In the genomic region with DNA sequence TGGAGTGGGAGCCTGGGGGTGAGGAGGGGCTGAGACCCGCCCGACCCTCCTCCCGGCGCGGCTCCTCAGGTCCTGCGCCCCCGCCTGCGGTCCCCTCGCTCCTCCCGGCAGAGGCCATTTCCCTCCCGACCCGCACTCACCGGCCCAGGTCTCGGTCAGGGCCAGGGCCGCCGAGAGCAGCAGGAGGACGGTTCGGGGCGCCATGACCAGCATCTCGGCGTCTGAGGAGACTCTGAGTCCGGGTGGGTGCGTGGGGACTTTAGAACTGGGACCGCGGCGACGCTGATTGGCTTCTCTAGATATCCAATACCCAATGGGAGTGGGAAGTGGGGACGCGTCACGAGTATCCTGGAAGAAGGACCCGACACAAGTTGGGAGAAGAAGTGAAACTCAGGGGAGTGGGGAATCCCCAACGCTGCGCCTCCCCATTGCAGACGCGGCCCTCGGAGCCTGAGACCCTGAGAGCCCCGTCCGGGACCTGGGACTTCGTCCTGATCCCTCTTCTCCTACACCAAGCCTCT, we compare ENCODE assay signal across 8 cellular contexts. TPM values are rescaled to one million over a fixed set of nuclear protein-coding genes. Genes with fewer than 3 reads are reported as not detected.
DNase-seq lines count a peak whose midpoint lies in the region; ATAC-seq, FAIRE-seq and TF ChIP-seq lines count a peak whose summit lies in the region.

HLA-B (minus strand) TSS at position 234 of the 521 bp plus-strand sequence; CDS start at position 213, 21 bp downstream.

- peaks cover 57% of the 10 kb centered on the region for H3K36me3 Mint-ChIP-seq in activated CD8-positive, alpha-beta T cell treated with anti-CD3 and anti-CD28 coated beads, Interleukin-2, amount 10 ng/mL, durations not matched to agents 7 days and 5 days (ENCODE audit: low read depth)

- intact Hi-C loops in lower lobe of right lung (cut with DNase I): loop anchor here (10.0 kb wide), 1 partner anchor 82 kb away; the partner anchor contains the start of gene HLA-C

- TF ChIP-seq POLR2A in A549 (IDR thresholded peaks at IDR 0.05; ENCODE audit: low read length): no peak

- FAIRE-seq in A549 (lab: Jason Lieb, UNC): no peak

- no peaks in the 10 kb centered on the region for H3K9me3 ChIP-seq in A549
- H3K9me3 ChIP-seq in lower lobe of right lung: no peaks in the 10 kb centered on the region

- H3K36me3 ChIP-seq in lower lobe of right lung: peaks cover 25% of the 10 kb centered on the region

- TF ChIP-seq RAD21 in A549 (conservative IDR thresholded peaks at IDR 0.05 in 1 of 2, IDR thresholded peaks at IDR 0.05 in 1 of 2): no peak

- H3K27me3 Mint-ChIP-seq in activated CD8-positive, alpha-beta T cell treated with anti-CD3 and anti-CD28 coated beads, Interleukin-2, amount 10 ng/mL, durations not matched to agents 7 days and 5 days (ENCODE audit: low read depth): peaks cover 10% of the 10 kb centered on the region

- peak within 1 kb of the TSS; percentile 92 for H3K4me3 Mint-ChIP-seq in activated CD8-positive, alpha-beta T cell treated with anti-CD3 and anti-CD28 coated beads, Interleukin-2, amount 10 ng/mL, durations not matched to agents 7 days and 5 days

- H3K4me1 Mint-ChIP-seq in activated CD8-positive, alpha-beta T cell treated with anti-CD3 and anti-CD28 coated beads, Interleukin-2, amount 10 ng/mL, durations not matched to agents 7 days and 5 days (ENCODE audit: low read depth): peaks cover 57% of the 10 kb centered on the region

- ATAC-seq in A549 (peak; percentile 60 to 94; a peak in 5 of 6 replicates), GM18511 (IDR thresholded peaks at IDR 0.05; ENCODE audit: unreplicated experiment) (peak; percentile 84), HG03039 (IDR thresholded peaks at IDR 0.05; ENCODE audit: unreplicated experiment) (peak; percentile 76), lower lobe of right lung (peak; percentile 96)
- ATAC-seq in activated CD8-positive, alpha-beta T cell treated with anti-CD3 and anti-CD28 coated beads, Interleukin-2, amount 10 ng/mL, durations not matched to agents 7 days and 5 days: peak; percentile 77

- DNase-seq in A549 (ENCODE audit: low read depth in 1 of 2, low spot score in 1 of 2) (peak; percentile 10 to 33), NCI-H526 (lab: John Stamatoyannopoulos, UW) (peak; percentile 89 to 96), lower lobe of right lung (peak; percentile 81)
- DNase-seq in activated CD8-positive, alpha-beta T cell treated with anti-CD3 and anti-CD28 coated beads, Interleukin-2, amount 10 ng/mL, durations not matched to agents 7 days and 5 days: peak; percentile 89
- DNase-seq in effector CD8-positive, alpha-beta T cell (lab: John Stamatoyannopoulos, UW): peak; percentile 90
- peak; percentile 58 to 79 for DNase-seq in stimulated activated CD4-positive, alpha-beta T cell treated with anti-CD3 and anti-CD28 coated beads, Interleukin-4, amount 100 ng/mL, for 48 hours (ENCODE audit: low read depth in 2 of 2)

- CTCF ChIA-PET in A549 (lab: Yijun Ruan, JAX): no interaction called here
- CTCF ChIA-PET in activated CD8-positive, alpha-beta T cell treated with anti-CD3 and anti-CD28 coated beads, Interleukin-2, amount 10 ng/mL, durations not matched to agents 7 days and 5 days (lab: Charles Lee): interaction anchor here (1.8 to 2.1 kb wide), 2 partner anchors 10 to 160 kb away, joined by 4 to 17 read pairs; no protein-coding TSS in a partner anchor

- H3K4me1 ChIP-seq in A549: no peaks in the 10 kb centered on the region
- peaks cover 15% of the 10 kb centered on the region for H3K4me1 ChIP-seq in lower lobe of right lung

- peak within 1 kb of the TSS; percentile 67 for H3K4me2 ChIP-seq in A549

- H3K27ac ChIP-seq in A549 (peak within 1 kb of the TSS in 1 of 2 experiments; percentile 70; a peak in 3 of 6 replicates), lower lobe of right lung (peak within 1 kb of the TSS; percentile 84)

- TF ChIP-seq EP300 in A549 (IDR thresholded peaks at IDR 0.05): no peak

- H3K27ac Mint-ChIP-seq in activated CD8-positive, alpha-beta T cell treated with anti-CD3 and anti-CD28 coated beads, Interleukin-2, amount 10 ng/mL, durations not matched to agents 7 days and 5 days: peak within 1 kb of the TSS; percentile 99

- whole genome bisulfite sequencing in A549 (ENCODE audit: missing lambda C conversion rate): 2% methylated on average over 10 of the region's 39 CpGs

- peak within 1 kb of the TSS; percentile 47 for H3K4me3 ChIP-seq in A549
- H3K4me3 ChIP-seq in lower lobe of right lung: peak within 1 kb of the TSS; percentile 68

- TF ChIP-seq CTCF in A549 (IDR thresholded peaks at IDR 0.05): no peak
- TF ChIP-seq CTCF in lower lobe of right lung (IDR thresholded peaks at IDR 0.05): no peak

- H3K9me3 Mint-ChIP-seq in activated CD8-positive, alpha-beta T cell treated with anti-CD3 and anti-CD28 coated beads, Interleukin-2, amount 10 ng/mL, durations not matched to agents 7 days and 5 days (ENCODE audit: insufficient read depth): peaks cover 3% of the 10 kb centered on the region

- POLR2A ChIA-PET in A549 (lab: Yijun Ruan, JAX): no interaction called here
- POLR2A ChIA-PET in activated CD8-positive, alpha-beta T cell treated with anti-CD3 and anti-CD28 coated beads, Interleukin-2, amount 10 ng/mL, durations not matched to agents 7 days and 5 days (lab: Charles Lee): interaction anchor here (0.7 to 1.2 kb wide), 4 partner anchors 9 to 198 kb away, joined by 3 to 9 read pairs (median 6); no protein-coding TSS in a partner anchor

- no peaks in the 10 kb centered on the region for H3K27me3 ChIP-seq in lower lobe of right lung (ENCODE audit: low read depth)

TF ChIP-seq in A549, 52 proteins besides CTCF, POLR2A, EP300 and RAD21:
- TF ChIP-seq RFX5 (IDR thresholded peaks at IDR 0.05) (peak; percentile 88), RARB (CRISPR knock-in tag; IDR thresholded peaks at IDR 0.05) (no peak)

RNA-seq across cellular contexts. Expression of gene HLA-B, which starts in this region (rescaled TPM):
- polyA plus RNA-seq in A549 (2011; rRNA removed): 9.4 and 9.7 TPM in 2 replicates
- 4.1 and 11.8 TPM in 2 replicates for polyA plus RNA-seq in A549 (2012; cell fraction: cytosol; rRNA removed)
- polyA plus RNA-seq in A549 (2012; cell fraction: nucleus; rRNA removed): 10.7 and 13.5 TPM in 2 replicates
- 9.0 to 10.0 TPM (median 9.9 TPM) in 3 replicates for polyA plus RNA-seq in A549 (2017; fragmentation: RNase III; extraction: RNeasy Plus Mini Kit Qiagen cat#74134 plus additional on column Dnase treatment)
- 6.3 and 11.7 TPM in 2 replicates for polyA minus RNA-seq in A549 (2011; rRNA and poly(A)+ RNA removed)
- total RNA-seq in activated CD8-positive, alpha-beta T cell treated with anti-CD3 and anti-CD28 coated beads, Interleukin-2, amount 10 ng/mL, durations not matched to agents 7 days and 5 days: 1,000 to 10,000 TPM; 3,406 to 3,473 TPM
- total RNA-seq in lower lobe of right lung: 2,736 TPM

Comparison
In these comparisons a context has a peak if more than half of its experiments do, and no peak if none do; other contexts are left out.
1. DNase-seq: peak in every context shown above with its lines; median percentile 92 in NCI-H526; 90 in effector CD8-positive, alpha-beta T cell; 89 in activated CD8-positive, alpha-beta T cell treated with anti-CD3 and anti-CD28 coated beads, Interleukin-2, amount 10 ng/mL, durations not matched to agents 7 days and 5 days; 81 in lower lobe of right lung; 68 in stimulated activated CD4-positive, alpha-beta T cell treated with anti-CD3 and anti-CD28 coated beads, Interleukin-4, amount 100 ng/mL, for 48 hours; 22 in A549.